In genomic region chr20:9422335-9422734, GRCh38 we compare ENCODE assay signal across 24 cellular contexts.
A peak's percentile ranks its signal among the peaks of the same experiment; 100 is the strongest.
DNase-seq lines count a peak whose midpoint lies in the region; ATAC-seq, FAIRE-seq and TF ChIP-seq lines count a peak whose summit lies in the region.
"Had no signal": no experiment of that assay in that cellular context is flagged by ENCODE, and none has a peak within 500 bp of the region (broad histone marks: within the 10 kb centered on the region; RNA-seq: fewer than 3 reads in every experiment).

No MANE protein-coding gene starts in this region.

- H3K36me3 Mint-ChIP-seq in astrocyte (ENCODE audit: low read depth, unreplicated experiment): peaks cover 12% of the 10 kb centered on the region
- no peaks in the 10 kb centered on the region for H3K36me3 Mint-ChIP-seq in glutamatergic neuron (ENCODE audit: unreplicated experiment)
- no peaks in the 10 kb centered on the region for H3K36me3 Mint-ChIP-seq in naive thymus-derived CD8-positive, alpha-beta T cell
- H3K36me3 Mint-ChIP-seq: CD14-positive monocyte had no signal

- H3K9me3 ChIP-seq in astrocyte (ENCODE audit: insufficient read depth, low read depth, low read length) (no peaks in the 10 kb centered on the region), osteoblast (ENCODE audit: low read depth, low read length) (no peaks in the 10 kb centered on the region)
- H3K9me3 ChIP-seq: BE2C had no signal

- no peaks in the 10 kb centered on the region for H3K79me2 ChIP-seq in ACC112 (ENCODE audit: control insufficient read depth, insufficient read depth, low read length, unreplicated experiment)
- no peaks in the 10 kb centered on the region for H3K79me2 ChIP-seq in astrocyte (ENCODE audit: insufficient read depth, low read length)
- no peaks in the 10 kb centered on the region for H3K79me2 ChIP-seq in osteoblast (ENCODE audit: insufficient read depth, low read length)

- no peaks in the 10 kb centered on the region for H3K27me3 ChIP-seq in ACC112 (ENCODE audit: insufficient read depth, low read length)
- H3K27me3 ChIP-seq in astrocyte (ENCODE audit: insufficient read depth, low read length): no peaks in the 10 kb centered on the region
- no peaks in the 10 kb centered on the region for H3K27me3 ChIP-seq in osteoblast (ENCODE audit: insufficient read depth, low read length)
- H3K27me3 ChIP-seq: BE2C had no signal

- H3K9me3 Mint-ChIP-seq in astrocyte (ENCODE audit: unreplicated experiment): no peaks in the 10 kb centered on the region
- H3K9me3 Mint-ChIP-seq in glutamatergic neuron (ENCODE audit: unreplicated experiment): no peaks in the 10 kb centered on the region
- H3K9me3 Mint-ChIP-seq in naive thymus-derived CD8-positive, alpha-beta T cell: peaks cover 0 to 2% (median 0%) of the 10 kb centered on the region in 9 donors
- H3K9me3 Mint-ChIP-seq: CD14-positive monocyte had no signal

- H3K36me3 ChIP-seq in ACC112 (ENCODE audit: insufficient read depth, low read length) (no peaks in the 10 kb centered on the region), astrocyte (ENCODE audit: insufficient read depth, low read length) (no peaks in the 10 kb centered on the region), osteoblast (ENCODE audit: insufficient read depth, low read length) (peaks cover 26% of the 10 kb centered on the region)

- no peak for ATAC-seq in naive thymus-derived CD8-positive, alpha-beta T cell
- ATAC-seq in HG03442 (IDR thresholded peaks at IDR 0.05; ENCODE audit: unreplicated experiment) (no peak), GM18520 (IDR thresholded peaks at IDR 0.05; ENCODE audit: unreplicated experiment) (no peak)
- ATAC-seq: HCT116 had no signal

- H3K27me3 Mint-ChIP-seq in astrocyte (ENCODE audit: low read depth, unreplicated experiment): no peaks in the 10 kb centered on the region
- no peaks in the 10 kb centered on the region for H3K27me3 Mint-ChIP-seq in glutamatergic neuron (ENCODE audit: unreplicated experiment)
- H3K27me3 Mint-ChIP-seq in naive thymus-derived CD8-positive, alpha-beta T cell: peaks cover 0 to 4% (median 0%) of the 10 kb centered on the region in 5 donors

- FAIRE-seq in astrocyte (lab: Jason Lieb, UNC): no peak
- FAIRE-seq: GM12892, RCC 7860 had no signal

- H3K4me3 ChIP-seq in ACC112 (ENCODE audit: low read depth, low read length) (no peak overlapping the region), astrocyte (ENCODE audit: insufficient read depth, low read depth, low read length) (no peak overlapping the region), osteoblast (ENCODE audit: insufficient read depth, low read length) (no peak overlapping the region)

- H3K4me1 Mint-ChIP-seq in astrocyte (ENCODE audit: low read depth, unreplicated experiment): no peaks in the 10 kb centered on the region
- no peaks in the 10 kb centered on the region for H3K4me1 Mint-ChIP-seq in glutamatergic neuron (ENCODE audit: low read depth, unreplicated experiment)
- H3K4me1 Mint-ChIP-seq in naive thymus-derived CD8-positive, alpha-beta T cell: no peaks in the 10 kb centered on the region
- H3K4me1 Mint-ChIP-seq: CD14-positive monocyte had no signal

- H3K27ac ChIP-seq in ACC112 (ENCODE audit: low read depth, low read length) (no peak overlapping the region), astrocyte (ENCODE audit: low read depth, low read length) (no peak overlapping the region), osteoblast (ENCODE audit: low read depth, low read length) (no peak overlapping the region)
- H3K27ac ChIP-seq: 22Rv1 had no signal

- H2AFZ ChIP-seq in ACC112 (ENCODE audit: low read length, unreplicated experiment) (peak overlapping the region; percentile 18), astrocyte (ENCODE audit: low read depth, low read length) (no peak overlapping the region), osteoblast (ENCODE audit: low read length) (no peak overlapping the region)

- DNase-seq in astrocyte (ENCODE audit: low read depth): peak; percentile 43
- DNase-seq in fibroblast of peridontal ligament (ENCODE audit: extremely low read depth): peak; percentile 87
- DNase-seq in osteoblast (ENCODE audit: insufficient read length, low spot score, missing footprints): peak; percentile 68
- DNase-seq in glutamatergic neuron: no peak
- DNase-seq in naive thymus-derived CD8-positive, alpha-beta T cell: no peak
- DNase-seq: ACHN, BE2C, Calu3, DMS79 treated with DMSO at 0.1 percent for 48 hours, KG1, MM.1S, NCI-H2029, NCI-H446, NCI-H524 treated with DMSO at 0.1 percent for 48 hours, NCI-H774, SIG-M5 had no signal

- no peak overlapping the region for H3K9ac ChIP-seq in astrocyte (ENCODE audit: low read length)

- H3K27ac Mint-ChIP-seq in astrocyte (ENCODE audit: unreplicated experiment): no peak overlapping the region
- H3K27ac Mint-ChIP-seq in glutamatergic neuron (ENCODE audit: unreplicated experiment): no peak overlapping the region
- H3K27ac Mint-ChIP-seq in naive thymus-derived CD8-positive, alpha-beta T cell: no peak overlapping the region
- H3K27ac Mint-ChIP-seq: CD14-positive monocyte had no signal

- H3K4me1 ChIP-seq in ACC112 (ENCODE audit: control insufficient read depth, insufficient read depth, low read length, unreplicated experiment) (peaks cover 9% of the 10 kb centered on the region), astrocyte (ENCODE audit: insufficient read depth, low read length) (peaks cover 4% of the 10 kb centered on the region), osteoblast (ENCODE audit: insufficient read depth, low read length) (peaks cover 14% of the 10 kb centered on the region)
- H3K4me1 ChIP-seq: BE2C had no signal

- no peak overlapping the region for H3K4me2 ChIP-seq in astrocyte (ENCODE audit: low read length)
- H3K4me2 ChIP-seq in osteoblast (ENCODE audit: insufficient read depth, low read length): peak overlapping the region; percentile 20

- POLR2A ChIA-PET in naive thymus-derived CD8-positive, alpha-beta T cell (lab: Charles Lee): no interaction called here

- TF ChIP-seq CTCF in astrocyte (IDR thresholded peaks at IDR 0.05; ENCODE audit: insufficient read depth, low read depth, low read length): no peak
- no peak for TF ChIP-seq CTCF in osteoblast (IDR thresholded peaks at IDR 0.05; ENCODE audit: extremely low read depth, low read depth, low read length)
- no peak for TF ChIP-seq CTCF in glutamatergic neuron (IDR thresholded peaks at IDR 0.05; ENCODE audit: partially characterized antibody, unreplicated experiment)

- H3K4me3 Mint-ChIP-seq in astrocyte (ENCODE audit: unreplicated experiment): no peak overlapping the region
- no peak overlapping the region for H3K4me3 Mint-ChIP-seq in glutamatergic neuron (ENCODE audit: unreplicated experiment)
- no peak overlapping the region for H3K4me3 Mint-ChIP-seq in naive thymus-derived CD8-positive, alpha-beta T cell
- H3K4me3 Mint-ChIP-seq: CD14-positive monocyte had no signal

- H4K20me1 ChIP-seq in astrocyte (ENCODE audit: insufficient read depth, low read length) (no peaks in the 10 kb centered on the region), osteoblast (ENCODE audit: insufficient read depth, low read length) (no peaks in the 10 kb centered on the region)

Comparison
In these comparisons a context has a peak if more than half of its experiments do, and no peak if none do; other contexts are left out.
1. DNase-seq: peak in astrocyte (single experiment), fibroblast of peridontal ligament (single experiment) and osteoblast (single experiment); none in glutamatergic neuron (single experiment) and naive thymus-derived CD8-positive, alpha-beta T cell (0 of 10).